1 cellular context compared by ENCODE assay signal in genomic region chr12:38159591-38160317, GRCh38.
TF ChIP-seq lines count a peak whose summit lies in the region.

No MANE protein-coding gene starts in this region.

TF ChIP-seq in WTC11, 78 proteins besides CTCF, POLR2A, EP300 and RAD21 (continued from another document):
- TF ChIP-seq, protein P1, sequence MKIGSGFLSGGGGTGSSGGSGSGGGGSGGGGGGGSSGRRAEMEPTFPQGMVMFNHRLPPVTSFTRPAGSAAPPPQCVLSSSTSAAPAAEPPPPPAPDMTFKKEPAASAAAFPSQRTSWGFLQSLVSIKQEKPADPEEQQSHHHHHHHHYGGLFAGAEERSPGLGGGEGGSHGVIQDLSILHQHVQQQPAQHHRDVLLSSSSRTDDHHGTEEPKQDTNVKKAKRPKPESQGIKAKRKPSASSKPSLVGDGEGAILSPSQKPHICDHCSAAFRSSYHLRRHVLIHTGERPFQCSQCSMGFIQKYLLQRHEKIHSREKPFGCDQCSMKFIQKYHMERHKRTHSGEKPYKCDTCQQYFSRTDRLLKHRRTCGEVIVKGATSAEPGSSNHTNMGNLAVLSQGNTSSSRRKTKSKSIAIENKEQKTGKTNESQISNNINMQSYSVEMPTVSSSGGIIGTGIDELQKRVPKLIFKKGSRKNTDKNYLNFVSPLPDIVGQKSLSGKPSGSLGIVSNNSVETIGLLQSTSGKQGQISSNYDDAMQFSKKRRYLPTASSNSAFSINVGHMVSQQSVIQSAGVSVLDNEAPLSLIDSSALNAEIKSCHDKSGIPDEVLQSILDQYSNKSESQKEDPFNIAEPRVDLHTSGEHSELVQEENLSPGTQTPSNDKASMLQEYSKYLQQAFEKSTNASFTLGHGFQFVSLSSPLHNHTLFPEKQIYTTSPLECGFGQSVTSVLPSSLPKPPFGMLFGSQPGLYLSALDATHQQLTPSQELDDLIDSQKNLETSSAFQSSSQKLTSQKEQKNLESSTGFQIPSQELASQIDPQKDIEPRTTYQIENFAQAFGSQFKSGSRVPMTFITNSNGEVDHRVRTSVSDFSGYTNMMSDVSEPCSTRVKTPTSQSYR (CRISPR knock-in tag; IDR thresholded peaks at IDR 0.05), result no peak
- no peak for TF ChIP-seq ZNF396 (CRISPR knock-in tag; IDR thresholded peaks at IDR 0.05; ENCODE audit: borderline replicate concordance)
- no peak for TF ChIP-seq OVOL2 (CRISPR knock-in tag; IDR thresholded peaks at IDR 0.05; ENCODE audit: borderline replicate concordance)
- TF ChIP-seq, protein P2, sequence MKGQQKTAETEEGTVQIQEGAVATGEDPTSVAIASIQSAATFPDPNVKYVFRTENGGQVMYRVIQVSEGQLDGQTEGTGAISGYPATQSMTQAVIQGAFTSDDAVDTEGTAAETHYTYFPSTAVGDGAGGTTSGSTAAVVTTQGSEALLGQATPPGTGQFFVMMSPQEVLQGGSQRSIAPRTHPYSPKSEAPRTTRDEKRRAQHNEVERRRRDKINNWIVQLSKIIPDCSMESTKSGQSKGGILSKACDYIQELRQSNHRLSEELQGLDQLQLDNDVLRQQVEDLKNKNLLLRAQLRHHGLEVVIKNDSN (CRISPR knock-in tag; IDR thresholded peaks at IDR 0.05), result no peak
- TF ChIP-seq NFYB (CRISPR knock-in tag; conservative IDR thresholded peaks at IDR 0.05; ENCODE audit: low read depth), result no peak
- TF ChIP-seq ZSCAN18 (CRISPR knock-in tag; IDR thresholded peaks at IDR 0.05), result no peak
- TF ChIP-seq, protein P3, sequence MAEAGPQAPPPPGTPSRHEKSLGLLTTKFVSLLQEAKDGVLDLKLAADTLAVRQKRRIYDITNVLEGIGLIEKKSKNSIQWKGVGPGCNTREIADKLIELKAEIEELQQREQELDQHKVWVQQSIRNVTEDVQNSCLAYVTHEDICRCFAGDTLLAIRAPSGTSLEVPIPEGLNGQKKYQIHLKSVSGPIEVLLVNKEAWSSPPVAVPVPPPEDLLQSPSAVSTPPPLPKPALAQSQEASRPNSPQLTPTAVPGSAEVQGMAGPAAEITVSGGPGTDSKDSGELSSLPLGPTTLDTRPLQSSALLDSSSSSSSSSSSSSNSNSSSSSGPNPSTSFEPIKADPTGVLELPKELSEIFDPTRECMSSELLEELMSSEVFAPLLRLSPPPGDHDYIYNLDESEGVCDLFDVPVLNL (CRISPR knock-in tag; IDR thresholded peaks at IDR 0.05; ENCODE audit: borderline replicate concordance, low read depth), result no peak
- no peak for TF ChIP-seq TEAD1 (CRISPR knock-in tag; IDR thresholded peaks at IDR 0.05)
- no peak for TF ChIP-seq NFATC4 (CRISPR knock-in tag; IDR thresholded peaks at IDR 0.05)
- TF ChIP-seq ZNF416 (CRISPR knock-in tag; IDR thresholded peaks at IDR 0.05), result no peak
- TF ChIP-seq NR2C2 (CRISPR knock-in tag; IDR thresholded peaks at IDR 0.05), result no peak
